ENCODE assay signal across 21 cellular contexts in genomic region chr18:55932675-55933074, GRCh38.
"Had no signal": no experiment of that assay in that cellular context is flagged by ENCODE, and none has a peak within 500 bp of the region (broad histone marks: within the 10 kb centered on the region; RNA-seq: fewer than 3 reads in every experiment).

No MANE protein-coding gene starts in this region.

- H3K36me3 ChIP-seq: left lung, lower lobe of right lung, prostate gland, right atrium auricular region, sigmoid colon, stomach, thyroid gland had no signal

- DNase-seq: effector memory CD8-positive, alpha-beta T cell; kidney; left lung; lower lobe of right lung; naive thymus-derived CD4-positive, alpha-beta T cell; nucleus accumbens; sigmoid colon; stimulated activated CD4-positive, alpha-beta T cell treated with anti-CD3 and anti-CD28 coated beads, Interleukin-2, amount 100 ng/mL, for 24 hours; stimulated activated CD4-positive, alpha-beta T cell treated with anti-CD3 and anti-CD28 coated beads, Interleukin-4, amount 100 ng/mL, for 24 hours; stimulated activated naive CD4-positive, alpha-beta T cell treated with Interleukin-2 at 50 U/mL for 16 hours; stomach; thyroid gland had no signal

- H3K9ac ChIP-seq: neural progenitor cell had no signal

- H3K36me3 Mint-ChIP-seq: naive thymus-derived CD4-positive, alpha-beta T cell; neural progenitor cell; stimulated activated effector memory CD8-positive, alpha-beta T cell treated with anti-CD3 and anti-CD28 coated beads, Interleukin-12 subunit alpha, Interleukin-12 subunit beta, amount 100 ng/mL, for 72 hours; type B pancreatic cell had no signal

- H3K27me3 Mint-ChIP-seq: effector memory CD8-positive, alpha-beta T cell; naive thymus-derived CD4-positive, alpha-beta T cell; type B pancreatic cell had no signal

- H3K9me3 ChIP-seq: prostate gland, thyroid gland had no signal

- H3K4me3 Mint-ChIP-seq: effector memory CD8-positive, alpha-beta T cell; naive thymus-derived CD4-positive, alpha-beta T cell; nephron; neural progenitor cell; stimulated activated effector memory CD8-positive, alpha-beta T cell treated with anti-CD3 and anti-CD28 coated beads, Interleukin-12 subunit alpha, Interleukin-12 subunit beta, amount 100 ng/mL, for 72 hours; type B pancreatic cell had no signal

- FAIRE-seq: endometrium, frontal cortex, kidney had no signal

- H3K27me3 ChIP-seq: left lung, neural progenitor cell, right atrium auricular region, sigmoid colon, stomach, thyroid gland had no signal

- ATAC-seq: effector memory CD8-positive, alpha-beta T cell; left lung; lower lobe of right lung; naive thymus-derived CD4-positive, alpha-beta T cell; stimulated activated effector memory CD8-positive, alpha-beta T cell treated with anti-CD3 and anti-CD28 coated beads, Interleukin-12 subunit alpha, Interleukin-12 subunit beta, amount 100 ng/mL, for 72 hours had no signal

- H3K27ac Mint-ChIP-seq: effector memory CD8-positive, alpha-beta T cell; naive thymus-derived CD4-positive, alpha-beta T cell; nephron; neural progenitor cell; stimulated activated effector memory CD8-positive, alpha-beta T cell treated with anti-CD3 and anti-CD28 coated beads, Interleukin-12 subunit alpha, Interleukin-12 subunit beta, amount 100 ng/mL, for 72 hours; type B pancreatic cell had no signal

- H2AFZ ChIP-seq: neural progenitor cell had no signal

- H3K27ac ChIP-seq: coronary artery, left lung, lower lobe of right lung, neural progenitor cell, prostate gland, right atrium auricular region, sigmoid colon, stomach, thyroid gland had no signal

- H3K4me1 Mint-ChIP-seq: naive thymus-derived CD4-positive, alpha-beta T cell; nephron; neural progenitor cell; stimulated activated effector memory CD8-positive, alpha-beta T cell treated with anti-CD3 and anti-CD28 coated beads, Interleukin-12 subunit alpha, Interleukin-12 subunit beta, amount 100 ng/mL, for 72 hours had no signal

- H3K4me3 ChIP-seq: coronary artery, left lung, lower lobe of right lung, neural progenitor cell, prostate gland, right atrium auricular region, sigmoid colon, stomach, thyroid gland had no signal

- H3K4me2 ChIP-seq: neural progenitor cell had no signal

- H3K4me1 ChIP-seq: left lung, lower lobe of right lung, prostate gland, right atrium auricular region, sigmoid colon, stomach, thyroid gland had no signal
